In the genomic region with DNA sequence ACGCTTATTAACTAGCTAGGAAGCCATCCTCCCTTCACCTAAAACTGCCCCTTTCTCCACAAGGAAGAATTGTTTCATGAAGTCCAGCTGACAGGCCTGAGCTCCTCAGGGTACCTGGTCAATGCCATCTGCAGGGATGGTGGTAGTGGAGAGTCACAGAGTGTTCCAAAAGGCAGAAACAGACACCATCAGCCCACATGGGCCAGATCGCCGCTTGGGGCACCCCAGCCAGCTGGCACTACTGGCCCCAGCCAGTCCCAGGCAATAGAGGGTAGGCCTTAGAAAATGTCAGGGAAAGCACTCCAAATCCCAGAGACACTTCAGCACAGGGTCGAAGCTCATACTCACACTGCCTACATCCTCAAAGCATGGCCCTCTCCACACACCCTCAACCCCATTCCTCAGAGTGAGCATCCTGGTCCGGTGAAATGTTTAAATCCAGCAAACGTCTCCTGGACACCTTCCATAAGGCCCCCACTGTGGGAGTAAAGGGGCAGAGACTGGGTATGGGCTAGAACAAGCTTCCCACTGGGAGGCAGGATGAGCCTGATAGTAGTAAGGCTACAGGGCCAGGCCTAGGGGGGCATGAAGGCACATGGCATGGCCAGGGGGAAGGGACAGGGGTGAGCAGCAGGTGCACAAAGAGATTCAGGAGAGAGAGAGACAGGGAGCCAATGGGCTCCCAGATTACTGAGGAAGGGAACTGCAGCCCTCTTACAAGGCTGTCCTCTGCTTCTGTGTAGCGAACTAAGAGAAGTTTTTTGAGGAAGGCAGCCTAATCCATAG, we compare ENCODE assay signal across 14 cellular contexts. TPM values are rescaled to one million over a fixed set of nuclear protein-coding genes. Genes with fewer than 3 reads are reported as not detected.
DNase-seq lines count a peak whose midpoint lies in the region; ATAC-seq lines count a peak whose summit lies in the region.
"Had no signal": no experiment of that assay in that cellular context is flagged by ENCODE, and none has a peak within 500 bp of the region (broad histone marks: within the 10 kb centered on the region; RNA-seq: fewer than 3 reads in every experiment).

No MANE protein-coding gene starts in this region.

- H3K4me3 ChIP-seq in BLaER1 treated with 17β-estradiol and CSF1 and Interleukin-3, amounts not matched to agents 10 nM and 100 nM = no peak overlapping the region

- 0 out of 22 replicates have a peak, but pooled peaks cover 0 to 8% (median 0%) of the 10 kb centered on the region in 11 experiments for H4K20me1 ChIP-seq in BLaER1 treated with 17β-estradiol and CSF1 and Interleukin-3, amounts not matched to agents 10 nM and 100 nM

- no peak overlapping the region for H3K27ac ChIP-seq in BLaER1 treated with 17β-estradiol and CSF1 and Interleukin-3, amounts not matched to agents 10 nM and 100 nM
- H3K27ac ChIP-seq: Peyer's patch, suprapubic skin had no signal

- H3K27ac Mint-ChIP-seq in activated CD4-positive, alpha-beta memory T cell treated with anti-CD3 and anti-CD28 coated beads, Interleukin-2, amount 10 ng/mL, durations not matched to agents 7 days and 5 days = no peak overlapping the region
- H3K27ac Mint-ChIP-seq in immature natural killer cell = no peak overlapping the region

- peak overlapping the region in 8 of 11 experiments; percentile 91 to 100 (median 98); a peak in 15 of 22 replicates for H3K4me2 ChIP-seq in BLaER1 treated with 17β-estradiol and CSF1 and Interleukin-3, amounts not matched to agents 10 nM and 100 nM

- peaks cover 0 to 18% (median 0%) of the 10 kb centered on the region in 11 experiments; a peak in 5 of 22 replicates for H3K27me3 ChIP-seq in BLaER1 treated with 17β-estradiol and CSF1 and Interleukin-3, amounts not matched to agents 10 nM and 100 nM
- H3K27me3 ChIP-seq: dorsolateral prefrontal cortex, Peyer's patch, suprapubic skin had no signal

- H3K27me3 Mint-ChIP-seq in activated CD4-positive, alpha-beta memory T cell treated with anti-CD3 and anti-CD28 coated beads, Interleukin-2, amount 10 ng/mL, durations not matched to agents 7 days and 5 days = no peaks in the 10 kb centered on the region
- peaks cover 2 to 10% (median 7%) of the 10 kb centered on the region in 3 donors for H3K27me3 Mint-ChIP-seq in immature natural killer cell (ENCODE audit: low read depth in 3 of 3)

- H3K4me3 Mint-ChIP-seq in activated CD4-positive, alpha-beta memory T cell treated with anti-CD3 and anti-CD28 coated beads, Interleukin-2, amount 10 ng/mL, durations not matched to agents 7 days and 5 days = peak overlapping the region; percentile 83
- H3K4me3 Mint-ChIP-seq in immature natural killer cell = peak overlapping the region; percentile 83 to 91 (median 88)

- H3K36me3 Mint-ChIP-seq in activated CD4-positive, alpha-beta memory T cell treated with anti-CD3 and anti-CD28 coated beads, Interleukin-2, amount 10 ng/mL, durations not matched to agents 7 days and 5 days (ENCODE audit: low read depth) = peaks cover 7% of the 10 kb centered on the region
- no peaks in the 10 kb centered on the region for H3K36me3 Mint-ChIP-seq in immature natural killer cell

- peaks cover 16% of the 10 kb centered on the region for H3K4me1 Mint-ChIP-seq in activated CD4-positive, alpha-beta memory T cell treated with anti-CD3 and anti-CD28 coated beads, Interleukin-2, amount 10 ng/mL, durations not matched to agents 7 days and 5 days
- H3K4me1 Mint-ChIP-seq in immature natural killer cell = peaks cover 8 to 18% of the 10 kb centered on the region in 2 donors

- CTCF ChIA-PET in activated CD4-positive, alpha-beta memory T cell treated with anti-CD3 and anti-CD28 coated beads, Interleukin-2, amount 10 ng/mL, durations not matched to agents 7 days and 5 days (lab: Charles Lee) = interaction anchor here (0.8 to 4.9 kb wide), 6 partner anchors 16 to 159 kb away, joined by 3 to 30 read pairs (median 14); a partner anchor contains a TSS

- H3K9ac ChIP-seq in BLaER1 treated with 17β-estradiol and CSF1 and Interleukin-3, amounts not matched to agents 10 nM and 100 nM = no peak overlapping the region

- peaks cover 0 to 8% (median 5%) of the 10 kb centered on the region in 11 experiments; a peak in 11 of 22 replicates for H3K9me3 ChIP-seq in BLaER1 treated with 17β-estradiol and CSF1 and Interleukin-3, amounts not matched to agents 10 nM and 100 nM (replicated peaks in 1 of 11)
- H3K9me3 ChIP-seq: Peyer's patch had no signal

- POLR2A ChIA-PET in activated CD4-positive, alpha-beta memory T cell treated with anti-CD3 and anti-CD28 coated beads, Interleukin-2, amount 10 ng/mL, durations not matched to agents 7 days and 5 days (lab: Charles Lee) = interaction anchor here (1.3 to 4.5 kb wide), 3 partner anchors 25 to 149 kb away, joined by 4 to 35 read pairs (median 9); a partner anchor contains a TSS

- peaks cover 6% of the 10 kb centered on the region for H3K9me3 Mint-ChIP-seq in activated CD4-positive, alpha-beta memory T cell treated with anti-CD3 and anti-CD28 coated beads, Interleukin-2, amount 10 ng/mL, durations not matched to agents 7 days and 5 days
- H3K9me3 Mint-ChIP-seq in immature natural killer cell = peaks cover 0 to 4% (median 0%) of the 10 kb centered on the region in 6 donors

- peak; percentile 1 for DNase-seq in COLO668 (lab: John Stamatoyannopoulos, UW; ENCODE audit: unreplicated experiment)
- no peak for DNase-seq in activated CD4-positive, alpha-beta memory T cell treated with anti-CD3 and anti-CD28 coated beads, Interleukin-2, amount 10 ng/mL, durations not matched to agents 7 days and 5 days
- no peak for DNase-seq in immature natural killer cell
- no peak for DNase-seq in NCI-H510A (lab: John Stamatoyannopoulos, UW)
- DNase-seq: HCEC 1CT; NCI-H2029 treated with DMSO at 0.1 percent for 48 hours; Peyer's patch; stimulated activated CD4-positive, alpha-beta T cell treated with anti-CD3 and anti-CD28 coated beads, Interleukin-4, amount 100 ng/mL, for 24 hours had no signal

- no peaks in the 10 kb centered on the region for H3K36me3 ChIP-seq in BLaER1 treated with 17β-estradiol and CSF1 and Interleukin-3, amounts not matched to agents 10 nM and 100 nM
- H3K36me3 ChIP-seq: Peyer's patch, suprapubic skin had no signal

- ATAC-seq in GM18873 (IDR thresholded peaks at IDR 0.05; ENCODE audit: low FRiP score, unreplicated experiment) (no peak), HG03045 (IDR thresholded peaks at IDR 0.05; ENCODE audit: unreplicated experiment) (no peak), HG03025 (IDR thresholded peaks at IDR 0.05; ENCODE audit: low FRiP score, unreplicated experiment) (no peak)

- peaks cover 8 to 23% (median 17%) of the 10 kb centered on the region in 10 experiments; a peak in 18 of 20 replicates for H3K4me1 ChIP-seq in BLaER1 treated with 17β-estradiol and CSF1 and Interleukin-3, amounts not matched to agents 10 nM and 100 nM

RNA-seq across cellular contexts. Expression of a gene that starts 1.9 kb away (rescaled TPM):
- total RNA-seq in activated CD4-positive, alpha-beta memory T cell treated with anti-CD3 and anti-CD28 coated beads, Interleukin-2, amount 10 ng/mL, durations not matched to agents 7 days and 5 days = 10 to 100 TPM in 1 of 2 experiments, 1 to 10 TPM in 1; 9.8 to 10.3 TPM
- 1 to 10 TPM; 1.1 to 1.4 (median 1.2) TPM for polyA plus RNA-seq in immature natural killer cell

RNA-seq across cellular contexts. Expression of a gene that starts 23.4 kb away (rescaled TPM):
- 10 to 100 TPM; 52.6 to 53.8 TPM for total RNA-seq in activated CD4-positive, alpha-beta memory T cell treated with anti-CD3 and anti-CD28 coated beads, Interleukin-2, amount 10 ng/mL, durations not matched to agents 7 days and 5 days
- polyA plus RNA-seq in immature natural killer cell = 100 to 1,000 TPM in 1 of 3 donors, 10 to 100 TPM in 2; 67.6 to 105 (median 92.4) TPM
